Comparison of ENCODE assay signal across 9 cellular contexts in genomic region chr2:60136913-60137312, GRCh38.
"Had no signal": no experiment of that assay in that cellular context is flagged by ENCODE, and none has a peak within 500 bp of the region (broad histone marks: within the 10 kb centered on the region; RNA-seq: fewer than 3 reads in every experiment).

No MANE protein-coding gene starts in this region.

- H3K9me3 ChIP-seq: HAP-1 had no signal

- H3K36me3 ChIP-seq: HAP-1 had no signal

- H3K9ac ChIP-seq: GM23248 had no signal

- ATAC-seq: HCT116, K562 had no signal

- H3K27ac ChIP-seq: GM23248 had no signal

- H3K4me3 ChIP-seq: GM23248, HAP-1, K562 had no signal

- H3K4me1 ChIP-seq: HAP-1 had no signal

- DNase-seq: GM23248, GOT3, H7, HFFc6, IMR-90, KG1 had no signal
